Comparison of ENCODE assay signal across 34 cellular contexts in the genomic region with DNA sequence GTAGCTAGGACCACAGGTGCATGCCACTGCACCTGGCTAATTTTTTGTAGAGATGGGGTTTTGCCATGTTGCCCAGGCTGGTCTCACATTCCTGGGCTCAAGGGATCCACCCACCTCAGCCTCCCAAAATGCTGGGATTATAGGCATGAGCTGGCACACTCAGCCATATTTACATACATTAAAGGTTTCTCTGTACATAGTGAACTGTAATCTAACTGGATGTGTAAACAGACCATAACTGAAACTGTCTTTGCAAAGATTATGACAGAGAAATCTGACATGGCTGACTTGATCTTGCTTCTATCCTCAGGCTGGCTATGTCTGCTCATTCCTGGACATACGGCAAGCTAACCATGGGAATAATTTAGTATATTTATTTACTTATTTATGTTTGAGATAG.
DNase-seq lines count a peak whose midpoint lies in the region; ATAC-seq and TF ChIP-seq lines count a peak whose summit lies in the region.
"Had no signal": no experiment of that assay in that cellular context is flagged by ENCODE, and none has a peak within 500 bp of the region (broad histone marks: within the 10 kb centered on the region; RNA-seq: fewer than 3 reads in every experiment).

No MANE protein-coding gene starts in this region.

- H3K4me1 Mint-ChIP-seq in activated CD8-positive, alpha-beta T cell treated with anti-CD3 and anti-CD28 coated beads, Interleukin-2, amount 10 ng/mL, durations not matched to agents 7 days and 5 days (ENCODE audit: low read depth): no peaks in the 10 kb centered on the region
- H3K4me1 Mint-ChIP-seq: B cell; CD14-positive monocyte; CD4-positive, alpha-beta memory T cell; CD8-positive, alpha-beta memory T cell had no signal

- TF ChIP-seq CTCF in PC-3 (conservative IDR thresholded peaks at IDR 0.05; ENCODE audit: low read depth, low read length) (no peak), mucosa of descending colon (IDR thresholded peaks at IDR 0.05) (no peak)

- H3K27ac ChIP-seq in Karpas-422 (ENCODE audit: low read length): no peak overlapping the region
- no peak overlapping the region for H3K27ac ChIP-seq in PC-3 (ENCODE audit: low read length)
- H3K27ac ChIP-seq: 22Rv1; A549; BLaER1; BLaER1 treated with 17β-estradiol and CSF1 and Interleukin-3, amounts not matched to agents 10 nM and 100 nM; C4-2B had no signal

- H3K4me2 ChIP-seq in Karpas-422 (ENCODE audit: low read depth, low read length, poor library complexity, severe bottlenecking) (no peak overlapping the region), PC-3 (ENCODE audit: low read length) (no peak overlapping the region)
- H3K4me2 ChIP-seq: A549; BLaER1; BLaER1 treated with 17β-estradiol and CSF1 and Interleukin-3, amounts not matched to agents 10 nM and 100 nM had no signal

- no peak overlapping the region for H3K27ac Mint-ChIP-seq in activated CD8-positive, alpha-beta T cell treated with anti-CD3 and anti-CD28 coated beads, Interleukin-2, amount 10 ng/mL, durations not matched to agents 7 days and 5 days
- H3K27ac Mint-ChIP-seq: B cell; CD14-positive monocyte; CD4-positive, alpha-beta memory T cell; CD4-positive, alpha-beta T cell; CD4-positive, CD25-positive, alpha-beta regulatory T cell; CD8-positive, alpha-beta T cell had no signal

- ATAC-seq in PC-3 (0 out of 2 replicates have a peak, but pooled peaks have one; percentile 15), left colon (peak; percentile 85), mucosa of descending colon (peak; percentile 60), GM18502 (IDR thresholded peaks at IDR 0.05; ENCODE audit: poor library complexity, unreplicated experiment) (no peak)
- ATAC-seq in activated CD8-positive, alpha-beta T cell treated with anti-CD3 and anti-CD28 coated beads, Interleukin-2, amount 10 ng/mL, durations not matched to agents 7 days and 5 days: no peak
- ATAC-seq: A549; CD8-positive, alpha-beta T cell had no signal

- H3F3A ChIP-seq in PC-3 (ENCODE audit: low read length, unreplicated experiment): no peaks in the 10 kb centered on the region

- POLR2A ChIA-PET in PC-3 (lab: Charles Lee; ENCODE audit: unreplicated experiment): no interaction called here
- POLR2A ChIA-PET in activated CD8-positive, alpha-beta T cell treated with anti-CD3 and anti-CD28 coated beads, Interleukin-2, amount 10 ng/mL, durations not matched to agents 7 days and 5 days (lab: Charles Lee): no interaction called here

- peak; percentile 16 for DNase-seq in Karpas-422
- no peak for DNase-seq in PC-3
- DNase-seq in left colon: no peak
- DNase-seq in mucosa of descending colon: no peak
- no peak for DNase-seq in GM03348 (ENCODE audit: low spot score)
- no peak for DNase-seq in activated CD8-positive, alpha-beta T cell treated with anti-CD3 and anti-CD28 coated beads, Interleukin-2, amount 10 ng/mL, durations not matched to agents 7 days and 5 days
- DNase-seq in AML-193 (lab: John Stamatoyannopoulos, UW): no peak
- DNase-seq: 8988T; ACHN; BE2C; C1 segment of cervical spinal cord; Caco-2; Calu3; CD4-positive, alpha-beta memory T cell; CD4-positive, alpha-beta T cell; CD4-positive, CD25-positive, alpha-beta regulatory T cell; CD8-positive, alpha-beta memory T cell; CD8-positive, alpha-beta T cell; COR-L47; DMS 273 treated with DMSO at 0.1 percent for 48 hours; DMS153; DMS53; DMS79; DMS79 treated with DMSO at 0.1 percent for 48 hours; DND-41; EL had no signal

- H3K4me1 ChIP-seq in Karpas-422 (ENCODE audit: low read length): no peaks in the 10 kb centered on the region
- no peaks in the 10 kb centered on the region for H3K4me1 ChIP-seq in PC-3 (ENCODE audit: insufficient read depth, low read length)
- no peaks in the 10 kb centered on the region for H3K4me1 ChIP-seq in mucosa of descending colon (ENCODE audit: low read depth)
- H3K4me1 ChIP-seq: BE2C; BLaER1; BLaER1 treated with 17β-estradiol and CSF1 and Interleukin-3, amounts not matched to agents 10 nM and 100 nM; Caco-2 had no signal

- CTCF ChIA-PET in PC-3 (lab: Charles Lee): no interaction called here
- CTCF ChIA-PET in activated CD8-positive, alpha-beta T cell treated with anti-CD3 and anti-CD28 coated beads, Interleukin-2, amount 10 ng/mL, durations not matched to agents 7 days and 5 days (lab: Charles Lee): no interaction called here

- H2AFZ ChIP-seq in Karpas-422 (ENCODE audit: low read length) (no peak overlapping the region), PC-3 (ENCODE audit: low read length) (no peak overlapping the region)

- no peak overlapping the region for H3K4me3 Mint-ChIP-seq in activated CD8-positive, alpha-beta T cell treated with anti-CD3 and anti-CD28 coated beads, Interleukin-2, amount 10 ng/mL, durations not matched to agents 7 days and 5 days
- H3K4me3 Mint-ChIP-seq: B cell; CD14-positive monocyte; CD4-positive, alpha-beta memory T cell; CD4-positive, alpha-beta T cell; CD4-positive, CD25-positive, alpha-beta regulatory T cell; CD8-positive, alpha-beta memory T cell; CD8-positive, alpha-beta T cell had no signal

- BruUV-seq in PC-3 (replicated peaks; lab: Mats Ljungman, UMichigan): no TSS peak

- H3K9me3 Mint-ChIP-seq in activated CD8-positive, alpha-beta T cell treated with anti-CD3 and anti-CD28 coated beads, Interleukin-2, amount 10 ng/mL, durations not matched to agents 7 days and 5 days (ENCODE audit: insufficient read depth): peaks cover 26% of the 10 kb centered on the region

- H3K4me3 ChIP-seq in Karpas-422 (ENCODE audit: low read length) (no peak overlapping the region), PC-3 (ENCODE audit: low read length) (no peak overlapping the region), mucosa of descending colon (no peak overlapping the region)
- H3K4me3 ChIP-seq: A549; BLaER1; BLaER1 treated with 17β-estradiol and CSF1 and Interleukin-3, amounts not matched to agents 10 nM and 100 nM had no signal

- H4K20me1 ChIP-seq in Karpas-422 (ENCODE audit: insufficient read depth, low read depth, low read length) (no peaks in the 10 kb centered on the region), PC-3 (ENCODE audit: low read length) (no peaks in the 10 kb centered on the region)
- H4K20me1 ChIP-seq: BLaER1; BLaER1 treated with 17β-estradiol and CSF1 and Interleukin-3, amounts not matched to agents 10 nM and 100 nM had no signal

- H3K9ac ChIP-seq in Karpas-422 (ENCODE audit: low read length): no peak overlapping the region
- no peak overlapping the region for H3K9ac ChIP-seq in PC-3 (ENCODE audit: low read length)
- H3K9ac ChIP-seq: BLaER1; BLaER1 treated with 17β-estradiol and CSF1 and Interleukin-3, amounts not matched to agents 10 nM and 100 nM had no signal

- H3K27me3 ChIP-seq in Karpas-422 (ENCODE audit: low read length): no peaks in the 10 kb centered on the region; the same call in 1 of the 2 replicates
- no peaks in the 10 kb centered on the region for H3K27me3 ChIP-seq in PC-3 (ENCODE audit: low read length)
- H3K27me3 ChIP-seq: BE2C; BLaER1; BLaER1 treated with 17β-estradiol and CSF1 and Interleukin-3, amounts not matched to agents 10 nM and 100 nM had no signal

- H3K36me3 Mint-ChIP-seq in activated CD8-positive, alpha-beta T cell treated with anti-CD3 and anti-CD28 coated beads, Interleukin-2, amount 10 ng/mL, durations not matched to agents 7 days and 5 days (ENCODE audit: low read depth): peaks cover 13% of the 10 kb centered on the region

- peaks cover 2% of the 10 kb centered on the region for H3K27me3 Mint-ChIP-seq in activated CD8-positive, alpha-beta T cell treated with anti-CD3 and anti-CD28 coated beads, Interleukin-2, amount 10 ng/mL, durations not matched to agents 7 days and 5 days (ENCODE audit: low read depth)
- H3K27me3 Mint-ChIP-seq: CD4-positive, alpha-beta memory T cell; CD4-positive, alpha-beta T cell had no signal

- no peaks in the 10 kb centered on the region for H3K79me2 ChIP-seq in Karpas-422 (ENCODE audit: low read length)
- no peaks in the 10 kb centered on the region for H3K79me2 ChIP-seq in PC-3 (ENCODE audit: low read length)

- H3K36me3 ChIP-seq in Karpas-422 (ENCODE audit: insufficient read depth, low read length) (no peaks in the 10 kb centered on the region), PC-3 (ENCODE audit: low read depth, low read length) (peaks cover 3% of the 10 kb centered on the region; the same call in 1 of the 2 replicates), mucosa of descending colon (ENCODE audit: low read depth) (no peaks in the 10 kb centered on the region)
- H3K36me3 ChIP-seq: BE2C, BLaER1 had no signal

- H3K9me2 ChIP-seq in Karpas-422 (replicated peaks; ENCODE audit: insufficient read depth, low read length): no peaks in the 10 kb centered on the region
- H3K9me2 ChIP-seq in PC-3 (replicated peaks; ENCODE audit: low read length): no peaks in the 10 kb centered on the region

- intact Hi-C loops in PC-3 (cut with micrococcal nuclease): loop anchor here (10.0 kb wide), 1 partner anchor 87 kb away; no protein-coding TSS in a partner anchor
- intact Hi-C loops in left colon (cut with DNase I, micrococcal nuclease): no loop called here
- intact Hi-C loops in mucosa of descending colon (cut with DNase I, micrococcal nuclease): no loop called here

- H3K9me3 ChIP-seq in Karpas-422 (ENCODE audit: low read length): peaks cover 17% of the 10 kb centered on the region
- H3K9me3 ChIP-seq in PC-3 (ENCODE audit: low read length): peaks cover 18% of the 10 kb centered on the region
- peaks cover 15% of the 10 kb centered on the region for H3K9me3 ChIP-seq in mucosa of descending colon
- H3K9me3 ChIP-seq: BE2C had no signal

Comparison
In these comparisons a context has a peak if more than half of its experiments do, and no peak if none do; other contexts are left out.
1. ATAC-seq: peak in PC-3 (single experiment), left colon (single experiment) and mucosa of descending colon (single experiment); none in GM18502 (single experiment) and activated CD8-positive, alpha-beta T cell treated with anti-CD3 and anti-CD28 coated beads, Interleukin-2, amount 10 ng/mL, durations not matched to agents 7 days and 5 days (single experiment).